In the genomic region with DNA sequence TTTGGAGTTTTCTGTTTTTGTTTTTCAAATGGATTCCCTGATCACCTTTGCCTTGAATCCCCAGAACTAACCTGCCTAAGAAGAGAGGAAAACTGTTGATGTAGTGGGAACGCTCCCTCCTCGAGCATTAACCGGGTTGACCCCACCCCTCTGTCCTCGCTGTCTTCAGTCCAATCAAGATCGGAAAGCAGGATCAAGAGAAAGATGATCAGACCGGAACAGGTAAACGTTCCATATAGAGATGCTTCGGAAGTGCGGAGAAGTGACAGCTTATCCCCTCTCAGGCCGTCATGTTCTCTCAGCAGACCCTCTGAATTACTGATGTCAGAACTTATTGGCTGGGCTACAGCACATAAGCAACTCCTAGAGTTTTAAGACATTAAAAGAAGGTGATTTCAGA, we compare ENCODE assay signal across 19 cellular contexts. TPM values are rescaled to one million over a fixed set of nuclear protein-coding genes. Genes with fewer than 3 reads are reported as not detected.
A peak's percentile ranks its signal among the peaks of the same experiment; 100 is the strongest.
DNase-seq lines count a peak whose midpoint lies in the region; ATAC-seq, FAIRE-seq and TF ChIP-seq lines count a peak whose summit lies in the region.
"Had no signal": no experiment of that assay in that cellular context is flagged by ENCODE, and none has a peak within 500 bp of the region (broad histone marks: within the 10 kb centered on the region; RNA-seq: fewer than 3 reads in every experiment).

No MANE protein-coding gene starts in this region.

- H3K9ac ChIP-seq in ES-I3 (ENCODE audit: low read depth, low read length), result peak overlapping the region; percentile 62; the same call in 1 of the 2 replicates

- H3K27me3 Mint-ChIP-seq in CD8-positive, alpha-beta T cell (ENCODE audit: low read depth), result peaks cover 67% of the 10 kb centered on the region
- H3K27me3 Mint-ChIP-seq in activated naive CD8-positive, alpha-beta T cell treated with anti-CD3 and anti-CD28 coated beads, Interleukin-2, amount 50 U/mL, for 24 hours, result peaks cover 53% of the 10 kb centered on the region
- peaks cover 92% of the 10 kb centered on the region for H3K27me3 Mint-ChIP-seq in nephron progenitor cell (ENCODE audit: low read depth, poor library complexity)

- intact Hi-C loops in CD8-positive, alpha-beta T cell (cut with DNase I, micrococcal nuclease), result no loop called here

- H3K9me3 ChIP-seq in CD8-positive, alpha-beta T cell (ENCODE audit: low read length), result no peaks in the 10 kb centered on the region
- H3K9me3 ChIP-seq in ES-I3 (ENCODE audit: control insufficient read depth, insufficient read depth, low read length), result no peaks in the 10 kb centered on the region; the same call in 1 of the 2 replicates
- H3K9me3 ChIP-seq: body of pancreas, esophagus squamous epithelium, ovary, thyroid gland had no signal

- no peak for FAIRE-seq in RCC 7860 (lab: Jason Lieb, UNC)

- peaks cover 5% of the 10 kb centered on the region for H3K4me1 ChIP-seq in CD8-positive, alpha-beta T cell (ENCODE audit: insufficient read depth, low read length)
- no peaks in the 10 kb centered on the region for H3K4me1 ChIP-seq in ES-I3 (ENCODE audit: insufficient read depth, low read length)

- ATAC-seq in CD8-positive, alpha-beta T cell, result no peak
- no peak for ATAC-seq in activated naive CD8-positive, alpha-beta T cell treated with anti-CD3 and anti-CD28 coated beads, Interleukin-2, amount 50 U/mL, for 24 hours

- H3K9me3 Mint-ChIP-seq in CD8-positive, alpha-beta T cell, result no peaks in the 10 kb centered on the region
- H3K9me3 Mint-ChIP-seq in activated naive CD8-positive, alpha-beta T cell treated with anti-CD3 and anti-CD28 coated beads, Interleukin-2, amount 50 U/mL, for 24 hours, result no peaks in the 10 kb centered on the region
- peaks cover 28% of the 10 kb centered on the region for H3K9me3 Mint-ChIP-seq in nephron progenitor cell

- H3K4me3 Mint-ChIP-seq in CD8-positive, alpha-beta T cell, result peak overlapping the region; percentile 62
- H3K4me3 Mint-ChIP-seq in activated naive CD8-positive, alpha-beta T cell treated with anti-CD3 and anti-CD28 coated beads, Interleukin-2, amount 50 U/mL, for 24 hours, result peak overlapping the region; percentile 30
- peak overlapping the region; percentile 80 for H3K4me3 Mint-ChIP-seq in nephron progenitor cell

- H3K36me3 ChIP-seq in CD8-positive, alpha-beta T cell (ENCODE audit: insufficient read depth, low read length), result no peaks in the 10 kb centered on the region
- H3K36me3 ChIP-seq in ES-I3 (ENCODE audit: insufficient read depth, low read length), result no peaks in the 10 kb centered on the region
- H3K36me3 ChIP-seq: esophagus squamous epithelium, ovary, thyroid gland had no signal

- no peak overlapping the region for H3K27ac ChIP-seq in CD8-positive, alpha-beta T cell (ENCODE audit: low read depth, low read length)
- H3K27ac ChIP-seq: body of pancreas, esophagus squamous epithelium, ovary, thyroid gland had no signal

- peaks cover 9% of the 10 kb centered on the region for H3K4me1 Mint-ChIP-seq in CD8-positive, alpha-beta T cell (ENCODE audit: low read depth)
- H3K4me1 Mint-ChIP-seq in activated naive CD8-positive, alpha-beta T cell treated with anti-CD3 and anti-CD28 coated beads, Interleukin-2, amount 50 U/mL, for 24 hours, result peaks cover 6% of the 10 kb centered on the region
- H3K4me1 Mint-ChIP-seq in nephron progenitor cell, result peaks cover 28% of the 10 kb centered on the region

- no peak overlapping the region for H3K27ac Mint-ChIP-seq in CD8-positive, alpha-beta T cell
- H3K27ac Mint-ChIP-seq in activated naive CD8-positive, alpha-beta T cell treated with anti-CD3 and anti-CD28 coated beads, Interleukin-2, amount 50 U/mL, for 24 hours, result no peak overlapping the region
- H3K27ac Mint-ChIP-seq in nephron progenitor cell, result no peak overlapping the region

- H3K36me3 Mint-ChIP-seq in CD8-positive, alpha-beta T cell, result no peaks in the 10 kb centered on the region
- no peaks in the 10 kb centered on the region for H3K36me3 Mint-ChIP-seq in activated naive CD8-positive, alpha-beta T cell treated with anti-CD3 and anti-CD28 coated beads, Interleukin-2, amount 50 U/mL, for 24 hours (ENCODE audit: low read depth)
- peaks cover 4% of the 10 kb centered on the region for H3K36me3 Mint-ChIP-seq in nephron progenitor cell (ENCODE audit: low read depth)

- H3K27me3 ChIP-seq in CD8-positive, alpha-beta T cell (ENCODE audit: insufficient read depth, low read length), result peaks cover 25% of the 10 kb centered on the region
- H3K27me3 ChIP-seq: ovary, thyroid gland had no signal

- CTCF ChIA-PET in CD8-positive, alpha-beta T cell (lab: Charles Lee), result no interaction called here

- no peak for DNase-seq in CD8-positive, alpha-beta T cell
- DNase-seq in activated naive CD8-positive, alpha-beta T cell treated with anti-CD3 and anti-CD28 coated beads, Interleukin-2, amount 50 U/mL, for 24 hours, result no peak
- DNase-seq in nephron progenitor cell, result no peak
- no peak for DNase-seq in RCC 7860 (ENCODE audit: low spot score)
- no peak for DNase-seq in SIG-M5 (lab: John Stamatoyannopoulos, UW)
- DNase-seq in iPS-NIHi7 (ENCODE audit: extremely low spot score), result no peak
- DNase-seq: activated CD8-positive, alpha-beta memory T cell treated with anti-CD3 and anti-CD28 coated beads for 24 hours; activated effector memory CD4-positive, alpha-beta T cell treated with anti-CD3 and anti-CD28 coated beads, Interleukin-2, amount 50 U/mL, for 16 hours; C1 segment of cervical spinal cord; DND-41; esophagus squamous epithelium; midbrain; NCI-H1048; NCI-H2107; stimulated activated CD4-positive, alpha-beta T cell treated with anti-CD3 and anti-CD28 coated beads, Interleukin-4, amount 100 ng/mL, for 4 hours had no signal

- TF ChIP-seq CTCF in CD8-positive, alpha-beta T cell (IDR thresholded peaks at IDR 0.05), result no peak
- TF ChIP-seq CTCF in nephron progenitor cell (IDR thresholded peaks at IDR 0.05), result no peak

- H3K4me3 ChIP-seq in CD8-positive, alpha-beta T cell (ENCODE audit: low read depth, low read length), result peak overlapping the region; percentile 30
- H3K4me3 ChIP-seq: body of pancreas, ovary had no signal

- POLR2A ChIA-PET in CD8-positive, alpha-beta T cell (lab: Charles Lee), result no interaction called here

RNA-seq across cellular contexts. Expression of a gene that starts 0.8 kb away (rescaled TPM):
- under 1 TPM in 1 of 2 experiments, not detected in 1; 0.22 TPM for total RNA-seq in CD8-positive, alpha-beta T cell
- total RNA-seq: esophagus squamous epithelium had no signal

Comparison
In these comparisons a context has a peak if more than half of its experiments do, and no peak if none do; other contexts are left out.
1. H3K4me3 Mint-ChIP-seq: peak in every context shown above with its lines; median percentile 80 in nephron progenitor cell; 62 in CD8-positive, alpha-beta T cell; 30 in activated naive CD8-positive, alpha-beta T cell treated with anti-CD3 and anti-CD28 coated beads, Interleukin-2, amount 50 U/mL, for 24 hours.